In genomic region chr1:58108783-58109182, GRCh38 we compare ENCODE assay signal across 30 cellular contexts.
"Had no signal": no experiment of that assay in that cellular context is flagged by ENCODE, and none has a peak within 500 bp of the region (broad histone marks: within the 10 kb centered on the region; RNA-seq: fewer than 3 reads in every experiment).

No MANE protein-coding gene starts in this region.

- H3K4me1 ChIP-seq: adrenal gland, breast epithelium, colonic mucosa had no signal

- DNase-seq: activated CD4-positive, alpha-beta memory T cell treated with anti-CD3 and anti-CD28 coated beads for 36 hours; activated CD4-positive, alpha-beta T cell treated with anti-CD3 and anti-CD28 coated beads for 36 hours; activated CD4-positive, alpha-beta T cell treated with anti-CD3 and anti-CD28 coated beads, Interleukin-2, amount 10 ng/mL, durations not matched to agents 24 days and 14 days; activated CD4-positive, CD25-positive, alpha-beta regulatory T cell; activated CD4-positive, CD25-positive, alpha-beta regulatory T cell treated with anti-CD3 and anti-CD28 coated beads, Interleukin-2, amount 50 U/mL, for 72 hours; activated CD8-positive, alpha-beta memory T cell treated with anti-CD3 and anti-CD28 coated beads, Interleukin-2, amount 10 ng/mL, durations not matched to agents 7 days and 5 days; activated CD8-positive, alpha-beta memory T cell treated with anti-CD3 and anti-CD28 coated beads, Interleukin-2, amount 50 U/mL, for 4 hours; activated CD8-positive, alpha-beta T cell treated with anti-CD3 and anti-CD28 coated beads, Interleukin-2, amount 10 ng/mL, durations not matched to agents 7 days and 5 days; activated effector memory CD4-positive, alpha-beta T cell treated with anti-CD3 and anti-CD28 coated beads, Interleukin-2, amount 50 U/mL, for 16 hours; activated naive CD4-positive, alpha-beta T cell treated with anti-CD3 and anti-CD28 coated beads for 36 hours; activated naive CD8-positive, alpha-beta T cell treated with anti-CD3 and anti-CD28 coated beads for 36 hours; activated naive CD8-positive, alpha-beta T cell treated with anti-CD3 and anti-CD28 coated beads, Interleukin-2, amount 50 U/mL, for 24 hours; activated T-cell treated with anti-CD3 and anti-CD28 coated beads, Interleukin-2, amount 50 U/mL, for 1 hour; adrenal gland; amygdala; aorta; central memory CD4-positive, alpha-beta T cell; cerebellar nuclear complex; colonic mucosa; effector memory CD4-positive, alpha-beta T cell; endodermal cell; foreskin fibroblast; head of caudate nucleus; T-helper 1 cell; T-helper 2 cell had no signal

- FAIRE-seq: frontal cortex had no signal

- H3K36me3 ChIP-seq: adrenal gland, breast epithelium, cardiac muscle cell, colonic mucosa had no signal

- H3K4me3 ChIP-seq: adrenal gland, breast epithelium, cardiac muscle cell, colonic mucosa had no signal

- H3K9me3 ChIP-seq: adrenal gland, breast epithelium, colonic mucosa had no signal

- H3K27me3 ChIP-seq: adrenal gland, breast epithelium, cardiac muscle cell, colonic mucosa had no signal

- ATAC-seq: activated CD4-positive, alpha-beta T cell treated with anti-CD3 and anti-CD28 coated beads for 36 hours; activated CD8-positive, alpha-beta memory T cell treated with anti-CD3 and anti-CD28 coated beads, Interleukin-2, amount 10 ng/mL, durations not matched to agents 7 days and 5 days; activated CD8-positive, alpha-beta T cell treated with anti-CD3 and anti-CD28 coated beads, Interleukin-2, amount 10 ng/mL, durations not matched to agents 7 days and 5 days; activated naive CD8-positive, alpha-beta T cell treated with anti-CD3 and anti-CD28 coated beads, Interleukin-2, amount 50 U/mL, for 24 hours; activated T-helper 17 cell treated with anti-CD3 and anti-CD28 coated beads, Interleukin-2, amount 50 U/mL, for 72 hours; esophagus mucosa had no signal

- H3K27ac ChIP-seq: adrenal gland, breast epithelium, cardiac muscle cell, colonic mucosa had no signal
